ENCODE assay signal across 20 cellular contexts in the genomic region with DNA sequence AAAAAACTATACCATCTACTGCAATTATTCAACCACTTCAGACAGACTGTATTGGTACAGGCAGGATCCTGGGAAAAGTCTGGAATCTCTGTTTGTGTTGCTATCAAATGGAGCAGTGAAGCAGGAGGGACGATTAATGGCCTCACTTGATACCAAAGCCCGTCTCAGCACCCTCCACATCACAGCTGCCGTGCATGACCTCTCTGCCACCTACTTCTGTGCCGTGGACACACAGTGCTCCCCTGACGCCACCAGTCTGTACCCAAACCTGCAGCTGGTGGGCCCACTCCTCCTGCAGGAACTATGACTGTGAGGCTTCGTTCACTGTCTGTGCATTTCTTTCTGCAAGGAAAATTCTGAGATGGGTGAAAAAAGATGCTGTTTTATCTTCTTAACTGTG.
DNase-seq lines count a peak whose midpoint lies in the region; ATAC-seq, FAIRE-seq and TF ChIP-seq lines count a peak whose summit lies in the region.
"Had no signal": no experiment of that assay in that cellular context is flagged by ENCODE, and none has a peak within 500 bp of the region (broad histone marks: within the 10 kb centered on the region; RNA-seq: fewer than 3 reads in every experiment).

No MANE protein-coding gene starts in this region.

- peak overlapping the region; percentile 56 for H3K4me3 Mint-ChIP-seq in activated T-cell treated with anti-CD3 and anti-CD28 coated beads, Interleukin-2, amount 50 U/mL, for 4 hours

- H3K79me2 ChIP-seq in osteoblast (ENCODE audit: insufficient read depth, low read length): no peaks in the 10 kb centered on the region

- no peaks in the 10 kb centered on the region for H3K36me3 ChIP-seq in bronchial epithelial cell (ENCODE audit: control insufficient read depth, insufficient read depth, low read length)
- H3K36me3 ChIP-seq in osteoblast (ENCODE audit: insufficient read depth, low read length): no peaks in the 10 kb centered on the region

- no peaks in the 10 kb centered on the region for H3K9me3 ChIP-seq in osteoblast (ENCODE audit: low read depth, low read length)

- 83 to 88% methylated on average over 6 of the region's 6 CpGs for WGBS in lower leg skin, 2 donors

- peak; percentile 13 for FAIRE-seq in bronchial epithelial cell (lab: Jason Lieb, UNC)
- FAIRE-seq: astrocyte, GM18507 had no signal

- no peak for TF ChIP-seq POLR2A in lower leg skin (IDR thresholded peaks at IDR 0.05)

- no peaks in the 10 kb centered on the region for H3K27me3 Mint-ChIP-seq in activated T-cell treated with anti-CD3 and anti-CD28 coated beads, Interleukin-2, amount 50 U/mL, for 4 hours (ENCODE audit: low read depth)

- no peaks in the 10 kb centered on the region for H3K36me3 Mint-ChIP-seq in activated T-cell treated with anti-CD3 and anti-CD28 coated beads, Interleukin-2, amount 50 U/mL, for 4 hours (ENCODE audit: insufficient read depth)

- H3K4me1 Mint-ChIP-seq in activated T-cell treated with anti-CD3 and anti-CD28 coated beads, Interleukin-2, amount 50 U/mL, for 4 hours (ENCODE audit: low read depth): no peaks in the 10 kb centered on the region

- intact Hi-C loops in lower leg skin (cut with DNase I; ENCODE audit: low total_unique reads): no loop called here

- no peak overlapping the region for H3K4me2 ChIP-seq in osteoblast (ENCODE audit: insufficient read depth, low read length)

- H2AFZ ChIP-seq in osteoblast (ENCODE audit: low read length): peak overlapping the region; percentile 66

- H3K9me3 Mint-ChIP-seq in activated T-cell treated with anti-CD3 and anti-CD28 coated beads, Interleukin-2, amount 50 U/mL, for 4 hours: no peaks in the 10 kb centered on the region

- DNase-seq in activated T-cell treated with anti-CD3 and anti-CD28 coated beads, Interleukin-2, amount 50 U/mL, for 4 hours: no peak
- DNase-seq in activated T-cell treated with anti-CD3 and anti-CD28 coated beads, Interleukin-2, amount 50 U/mL, for 1 hour: no peak
- DNase-seq in NCI-H69 (lab: John Stamatoyannopoulos, UW) (peak; percentile 7), bronchial epithelial cell (ENCODE audit: low read depth) (no peak), osteoblast (ENCODE audit: insufficient read length, low spot score, missing footprints) (no peak), 8988T (no peak), lower leg skin (ENCODE audit: low spot score in 2 of 2) (no peak), DMS53 treated with DMSO at 0.1 percent for 48 hours (lab: John Stamatoyannopoulos, UW; ENCODE audit: unreplicated experiment) (no peak)
- DNase-seq: activated CD4-positive, alpha-beta T cell treated with anti-CD3 and anti-CD28 coated beads, Interleukin-2, amount 50 U/mL, for 1 hour; cerebellar nuclear complex; COR-L47; effector CD8-positive, alpha-beta T cell; KG1; left cardiac atrium; NCI-H187 treated with DMSO at 0.1 percent for 48 hours; NCI-H226; RPMI8226 had no signal

- no peak overlapping the region for H3K27ac ChIP-seq in osteoblast (ENCODE audit: low read depth, low read length)

- H3K4me1 ChIP-seq in osteoblast (ENCODE audit: insufficient read depth, low read length): peaks cover 4% of the 10 kb centered on the region

- TF ChIP-seq CTCF in bronchial epithelial cell (IDR thresholded peaks at IDR 0.05; ENCODE audit: insufficient read depth, low read length, severe bottlenecking) (no peak), osteoblast (IDR thresholded peaks at IDR 0.05; ENCODE audit: extremely low read depth, low read depth, low read length) (no peak), lower leg skin (IDR thresholded peaks at IDR 0.05) (no peak)

- H3K27me3 ChIP-seq in bronchial epithelial cell (ENCODE audit: control insufficient read depth, insufficient read depth, low read length): no peaks in the 10 kb centered on the region
- H3K27me3 ChIP-seq in osteoblast (ENCODE audit: insufficient read depth, low read length): peaks cover 25% of the 10 kb centered on the region

- H3K4me3 ChIP-seq in bronchial epithelial cell (ENCODE audit: low read depth, low read length) (no peak overlapping the region), osteoblast (ENCODE audit: insufficient read depth, low read length) (no peak overlapping the region), lower leg skin (ENCODE audit: low read depth, poor library complexity, severe bottlenecking) (no peak overlapping the region)

- no peak for ATAC-seq in activated T-cell treated with anti-CD3 and anti-CD28 coated beads, Interleukin-2, amount 50 U/mL, for 4 hours
- ATAC-seq: left cardiac atrium, SK-N-SH treated with all-trans-retinoic acid at 6 μM for 48 hours had no signal

- H4K20me1 ChIP-seq in osteoblast (ENCODE audit: insufficient read depth, low read length): no peaks in the 10 kb centered on the region
